Comparison of ENCODE assay signal across 28 cellular contexts in the genomic region with DNA sequence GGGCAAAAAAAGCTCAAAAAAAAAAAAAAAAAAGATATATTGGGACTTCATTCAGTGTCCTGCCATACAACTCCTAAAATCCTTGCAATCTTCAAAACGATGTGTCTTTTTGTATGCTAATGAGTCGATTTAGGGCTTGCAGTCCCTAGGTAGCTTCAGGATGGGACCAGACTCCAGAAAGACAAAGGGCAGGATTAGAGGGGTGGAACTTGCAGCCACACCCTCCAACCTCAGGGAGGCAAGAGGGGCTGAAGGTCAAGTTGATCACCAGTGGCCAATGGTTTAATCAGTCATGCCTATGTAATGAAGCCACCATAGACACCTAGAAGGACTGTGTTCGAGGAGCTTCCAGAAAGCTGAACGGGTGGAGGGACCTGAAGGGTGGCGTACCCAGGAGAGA. TPM values are rescaled to one million over a fixed set of nuclear protein-coding genes. Genes with fewer than 3 reads are reported as not detected.
"Had no signal": no experiment of that assay in that cellular context is flagged by ENCODE, and none has a peak within 500 bp of the region (broad histone marks: within the 10 kb centered on the region; RNA-seq: fewer than 3 reads in every experiment).

No MANE protein-coding gene starts in this region.

- H3K27me3 ChIP-seq: SJSA1 had no signal

- H3K4me1 ChIP-seq: SJSA1 had no signal

- H3K4me3 ChIP-seq: SJSA1 had no signal

- H3K4me2 ChIP-seq: KMS-11, SK-N-SH had no signal

- ATAC-seq: activated CD8-positive, alpha-beta memory T cell treated with anti-CD3 and anti-CD28 coated beads, Interleukin-2, amount 10 ng/mL, durations not matched to agents 7 days and 5 days; activated naive CD8-positive, alpha-beta T cell treated with anti-CD3 and anti-CD28 coated beads, Interleukin-2, amount 50 U/mL, for 24 hours had no signal

- H3K9me3 ChIP-seq: SK-N-SH had no signal

- H3K27ac ChIP-seq: KMS-11, SJSA1 had no signal

- DNase-seq: activated B cell treated with CpG ODN at 0.5 μM for 24 hours; activated CD4-positive, alpha-beta memory T cell treated with anti-CD3 and anti-CD28 coated beads, Interleukin-2, amount 10 ng/mL, durations not matched to agents 7 days and 5 days; activated CD4-positive, alpha-beta T cell treated with anti-CD3 and anti-CD28 coated beads for 4 hours; activated CD4-positive, CD25-positive, alpha-beta regulatory T cell treated with anti-CD3 and anti-CD28 coated beads, Interleukin-2, amount 50 U/mL, for 72 hours; activated CD8-positive, alpha-beta memory T cell treated with anti-CD3 and anti-CD28 coated beads for 24 hours; activated CD8-positive, alpha-beta memory T cell treated with anti-CD3 and anti-CD28 coated beads, Interleukin-2, amount 10 ng/mL, durations not matched to agents 7 days and 5 days; activated CD8-positive, alpha-beta memory T cell treated with anti-CD3 and anti-CD28 coated beads, Interleukin-2, amount 50 U/mL, for 48 hours; activated effector memory CD4-positive, alpha-beta T cell treated with Interleukin-2 at 50 U/mL for 16 hours; activated naive CD4-positive, alpha-beta T cell treated with anti-CD3 and anti-CD28 coated beads, Interleukin-2, amount 10 ng/mL, durations not matched to agents 7 days and 5 days; activated naive CD8-positive, alpha-beta T cell treated with anti-CD3 and anti-CD28 coated beads, Interleukin-2, amount 50 U/mL, for 24 hours; activated T-cell treated with anti-CD3 and anti-CD28 coated beads, Interleukin-2, amount 50 U/mL, for 48 hours; anterior cingulate cortex; caudate nucleus; cerebellar nuclear complex; MM.1S; MV-4-11; NCI-H1092; NCI-H1436 treated with DMSO at 0.1 percent for 48 hours; NCI-H1694 treated with DMSO at 0.1 percent for 48 hours; NCI-H2029; NCI-H345; NCI-H524 treated with DMSO at 0.1 percent for 48 hours; SHP77 treated with DMSO at 0.1 percent for 48 hours; SK-N-SH had no signal

- FAIRE-seq: bronchial epithelial cell had no signal

- H3K9ac ChIP-seq: KMS-11, SK-N-SH had no signal

RNA-seq across cellular contexts. Expression of a gene that starts 29.3 kb away (rescaled TPM):
- total RNA-seq: activated B cell treated with CpG ODN at 0.5 μM for 24 hours, OCI-LY7 had no signal
